In the genomic region with DNA sequence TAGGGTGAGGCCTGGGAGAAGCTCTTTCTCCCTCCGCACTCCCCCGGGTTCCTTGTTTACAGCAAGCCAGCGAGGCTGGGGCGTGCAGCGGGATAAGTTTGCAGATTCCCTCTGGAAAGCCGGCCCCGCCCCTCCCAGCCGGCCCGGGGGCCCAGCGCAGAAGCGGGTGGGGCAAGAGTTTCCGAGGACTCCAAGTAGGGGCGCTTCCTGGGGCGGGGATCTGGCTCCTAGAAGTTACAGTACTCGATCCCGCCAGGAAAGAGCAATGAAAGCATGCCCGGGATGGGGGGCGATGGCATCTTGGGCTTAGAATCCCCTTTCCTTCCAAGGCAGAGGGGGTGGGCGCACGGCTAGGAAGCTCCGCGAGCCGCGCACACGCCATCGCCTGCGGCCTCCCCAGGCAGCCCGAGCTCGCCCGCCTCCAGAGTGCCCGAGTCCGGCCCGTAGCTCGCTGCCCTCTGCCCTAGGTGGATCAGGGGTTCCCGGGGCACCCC, we compare ENCODE assay signal across 8 cellular contexts. TPM values are rescaled to one million over a fixed set of nuclear protein-coding genes. Genes with fewer than 3 reads are reported as not detected.
DNase-seq lines count a peak whose midpoint lies in the region; ATAC-seq and TF ChIP-seq lines count a peak whose summit lies in the region.

No MANE protein-coding gene starts in this region.

- peaks cover 0 to 10% (median 5%) of the 10 kb centered on the region in 4 donors for H3K36me3 ChIP-seq in stomach

- TF ChIP-seq CTCF in stomach (IDR thresholded peaks at IDR 0.05): no peak

- peak; percentile 15 for DNase-seq in CD1c-positive myeloid dendritic cell (ENCODE audit: extremely low spot score)
- peak; percentile 13 for DNase-seq in NCI-H526 treated with DMSO at 0.1 percent for 48 hours (lab: John Stamatoyannopoulos, UW)
- DNase-seq in left colon: peak; percentile 85 to 88
- DNase-seq in stomach: peak; percentile 67
- DNase-seq in DMS79 (lab: John Stamatoyannopoulos, UW): no peak

- no peaks in the 10 kb centered on the region for H3K9me3 ChIP-seq in stomach

- ATAC-seq in GM21723 (IDR thresholded peaks at IDR 0.05; ENCODE audit: unreplicated experiment) (peak; percentile 23), left colon (peak; percentile 27), GM18520 (IDR thresholded peaks at IDR 0.05; ENCODE audit: unreplicated experiment) (no peak)

- TF ChIP-seq POLR2A in stomach (IDR thresholded peaks at IDR 0.05): no peak

- no peaks in the 10 kb centered on the region for H3K27me3 ChIP-seq in stomach

- no peak for TF ChIP-seq EP300 in stomach (IDR thresholded peaks at IDR 0.05)

- H3K27ac ChIP-seq in cingulate gyrus (ENCODE audit: low read depth, low read length): peak overlapping the region; percentile 77
- peak overlapping the region; percentile 93 to 97 (median 94) for H3K27ac ChIP-seq in stomach

- WGBS in stomach, 5 donors: 0 to 6% (median 2%) methylated on average over 3 to 35 of the region's 35 CpGs

- H3K4me3 ChIP-seq in stomach: peak overlapping the region; percentile 92 to 97 (median 96)

- H3K4me1 ChIP-seq in stomach: peaks cover 68 to 85% (median 83%) of the 10 kb centered on the region in 4 donors

- intact Hi-C loops in left colon (cut with DNase I, micrococcal nuclease): no loop called here
- intact Hi-C loops in stomach (cut with DNase I; ENCODE audit: low total_unique reads): no loop called here

RNA-seq across cellular contexts. Expression of gene TST, which starts 0.4 kb away (rescaled TPM):
- total RNA-seq in left colon (100 to 1,000 TPM; 507 to 576 TPM), stomach (100 to 1,000 TPM in 1 of 5 donors, 10 to 100 TPM in 4; 51.8 to 709 (median 91.4) TPM)
- polyA plus RNA-seq in stomach: 100 to 1,000 TPM in 2 of 3 donors, 10 to 100 TPM in 1; 87.1 to 377 (median 103) TPM

RNA-seq across cellular contexts. Expression of gene MPST, which starts 0.7 kb away (rescaled TPM):
- total RNA-seq in left colon: 100 to 1,000 TPM; 221 to 250 TPM
- total RNA-seq in stomach: 1,000 to 10,000 TPM in 1 of 5 donors, 100 to 1,000 TPM in 2, 10 to 100 TPM in 2; 48.3 to 1,943 (median 152) TPM
- 100 to 1,000 TPM; 123 to 178 (median 172) TPM for polyA plus RNA-seq in stomach

RNA-seq across cellular contexts. Expression of gene KCTD17, which starts 32.7 kb away (rescaled TPM):
- total RNA-seq in left colon: 10 to 100 TPM; 33.2 to 41.1 TPM
- total RNA-seq in stomach: 10 to 100 TPM in 2 of 5 donors, 1 to 10 TPM in 3; 1.8 to 82.8 (median 5.9) TPM
- 10 to 100 TPM in 2 of 3 donors, 1 to 10 TPM in 1; 6.3 to 17.6 (median 12.1) TPM for polyA plus RNA-seq in stomach
